Comparison of ENCODE assay signal across 8 cellular contexts in genomic region chr3:195443391-195443989, GRCh38. TPM values are rescaled to one million over a fixed set of nuclear protein-coding genes. Genes with fewer than 3 reads are reported as not detected.
DNase-seq lines count a peak whose midpoint lies in the region; ATAC-seq and TF ChIP-seq lines count a peak whose summit lies in the region.

No MANE protein-coding gene starts in this region.

- H3K27me3 ChIP-seq in heart right ventricle (no peaks in the 10 kb centered on the region), ascending aorta (no peaks in the 10 kb centered on the region), upper lobe of right lung (no peaks in the 10 kb centered on the region)

- H3K4me1 ChIP-seq in heart right ventricle (peaks cover 0 to 38% (median 31%) of the 10 kb centered on the region in 9 donors), ascending aorta (peaks cover 0 to 8% of the 10 kb centered on the region in 2 donors), upper lobe of right lung (peaks cover 28% of the 10 kb centered on the region)

- peak overlapping the region; percentile 31 for H3K27ac Mint-ChIP-seq in memory B cell

- no peak for DNase-seq in heart right ventricle
- no peak for DNase-seq in Right ventricle myocardium superior
- DNase-seq in ascending aorta (ENCODE audit: low spot score in 2 of 2): no peak
- no peak for DNase-seq in memory B cell (ENCODE audit: low spot score in 2 of 2)
- DNase-seq in upper lobe of right lung: no peak
- DNase-seq in stimulated activated CD4-positive, alpha-beta T cell treated with anti-CD3 and anti-CD28 coated beads, Interleukin-2, amount 100 ng/mL, for 48 hours: no peak
- no peak for DNase-seq in iPS-NIHi11 (ENCODE audit: low spot score)

- TF ChIP-seq CTCF in heart right ventricle (IDR thresholded peaks at IDR 0.05) (no peak), ascending aorta (IDR thresholded peaks at IDR 0.05) (no peak), upper lobe of right lung (IDR thresholded peaks at IDR 0.05) (no peak)

- peaks cover 29% of the 10 kb centered on the region for H3K4me1 Mint-ChIP-seq in memory B cell

- H3K9me3 ChIP-seq in heart right ventricle: no peaks in the 10 kb centered on the region
- no peaks in the 10 kb centered on the region for H3K9me3 ChIP-seq in ascending aorta
- no peaks in the 10 kb centered on the region for H3K9me3 ChIP-seq in upper lobe of right lung

- H3K4me3 Mint-ChIP-seq in memory B cell: peak overlapping the region; percentile 98

- H3K36me3 Mint-ChIP-seq in memory B cell: no peaks in the 10 kb centered on the region

- H3K9me3 Mint-ChIP-seq in memory B cell: no peaks in the 10 kb centered on the region

- no peak for ATAC-seq in heart right ventricle
- ATAC-seq in Right ventricle myocardium superior (ENCODE audit: poor library complexity): no peak
- ATAC-seq in memory B cell (ENCODE audit: low read depth): no peak
- ATAC-seq in upper lobe of right lung: no peak
- no peak for ATAC-seq in HG03520 (IDR thresholded peaks at IDR 0.05; ENCODE audit: unreplicated experiment)

- no peaks in the 10 kb centered on the region for H3K36me3 ChIP-seq in heart right ventricle
- H3K36me3 ChIP-seq in ascending aorta: no peaks in the 10 kb centered on the region
- H3K36me3 ChIP-seq in upper lobe of right lung: no peaks in the 10 kb centered on the region

- H3K4me3 ChIP-seq in heart right ventricle: peak overlapping the region in 9 of 10 donors; percentile 11 to 100 (median 48)
- H3K4me3 ChIP-seq in ascending aorta: peak overlapping the region; percentile 28 to 54
- peak overlapping the region; percentile 19 for H3K4me3 ChIP-seq in upper lobe of right lung

- H3K27me3 Mint-ChIP-seq in memory B cell: no peaks in the 10 kb centered on the region

- WGBS in heart right ventricle, 2 donors: 20 to 27% methylated on average over 6 of the region's 6 CpGs

- H3K27ac ChIP-seq in heart right ventricle: peak overlapping the region in 9 of 10 donors; percentile 46 to 99 (median 74)
- H3K27ac ChIP-seq in ascending aorta: peak overlapping the region; percentile 55 to 59
- peak overlapping the region; percentile 48 for H3K27ac ChIP-seq in upper lobe of right lung

- intact Hi-C loops in heart right ventricle (cut with DNase I) (loop anchor here in 4 of 10 donors (5.0 to 10.0 kb wide), 5 partner anchors 79 to 769 kb away; partner anchors contain the start of genes LSG1 (in 1 of the 4) and XXYLT1 (in 1 of the 4)), Right ventricle myocardium superior (cut with DNase I) (no loop called here), ascending aorta (cut with DNase I) (loop anchor here (1.0 to 5.0 kb wide), 7 partner anchors 100 to 1854 kb away; partner anchors contain the start of genes DLG1, LSG1, PPP1R2 and XXYLT1), upper lobe of right lung (cut with DNase I) (no loop called here)

RNA-seq across cellular contexts. Expression of gene ACAP2, which starts 0.7 kb away (rescaled TPM):
- total RNA-seq in heart right ventricle (10 to 100 TPM; 13.3 to 26.7 (median 15.8) TPM), Right ventricle myocardium superior (12.8 TPM), ascending aorta (20.4 TPM), upper lobe of right lung (60.3 TPM)
- 1 to 10 TPM; 4.3 to 5.6 TPM for polyA plus RNA-seq in heart right ventricle
